In the genomic region with DNA sequence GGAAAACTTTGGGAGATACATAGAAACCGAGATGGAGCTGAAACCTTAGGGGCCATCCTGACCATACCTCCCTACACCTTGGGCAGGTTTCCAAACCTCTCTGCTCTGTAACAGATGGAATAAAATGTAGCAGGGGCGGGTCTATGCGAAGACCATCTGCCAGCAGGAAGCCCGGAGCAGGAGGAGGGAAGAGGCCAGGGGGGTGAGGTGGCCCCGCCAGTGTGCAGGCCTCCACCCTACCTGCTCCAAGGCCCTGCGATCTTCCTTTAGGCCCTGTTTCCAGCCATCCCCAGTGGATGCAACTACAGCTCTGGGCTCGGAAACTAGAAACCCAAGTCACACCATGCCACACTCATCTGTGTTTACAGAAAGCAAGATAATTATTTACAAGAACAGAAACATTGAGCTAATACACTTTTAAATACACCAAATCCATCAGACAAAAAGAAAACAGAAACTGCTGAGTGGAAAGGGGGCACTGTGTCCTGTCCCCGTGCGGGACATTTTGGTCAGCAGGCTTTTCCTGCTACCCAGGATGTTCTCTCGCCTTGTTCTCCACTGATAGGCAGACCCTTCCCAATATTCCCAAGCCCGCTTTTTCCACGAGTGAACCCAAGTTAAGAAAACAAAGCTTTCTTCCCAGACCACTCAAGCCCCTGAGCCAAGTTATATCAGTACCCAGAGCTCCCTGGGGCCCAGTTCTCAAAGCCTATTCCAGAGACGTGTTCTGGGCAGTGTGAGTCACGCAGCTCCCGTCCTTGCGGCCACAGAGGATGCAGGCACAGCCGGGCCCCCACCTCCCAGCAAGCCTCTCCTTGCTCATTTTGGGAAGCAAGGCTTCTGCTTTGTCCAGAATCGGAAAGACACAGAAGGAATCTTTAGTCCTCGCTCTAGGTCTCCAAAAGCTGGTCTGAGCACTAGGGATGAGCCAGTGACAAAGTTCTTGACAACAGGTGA, we compare ENCODE assay signal across 15 cellular contexts. TPM values are rescaled to one million over a fixed set of nuclear protein-coding genes. Genes with fewer than 3 reads are reported as not detected.
A peak's percentile ranks its signal among the peaks of the same experiment; 100 is the strongest.
DNase-seq lines count a peak whose midpoint lies in the region; ATAC-seq and TF ChIP-seq lines count a peak whose summit lies in the region.
"Had no signal": no experiment of that assay in that cellular context is flagged by ENCODE, and none has a peak within 500 bp of the region (broad histone marks: within the 10 kb centered on the region; RNA-seq: fewer than 3 reads in every experiment).

No MANE protein-coding gene starts in this region.

- no peak overlapping the region for H3K4me3 Mint-ChIP-seq in endodermal cell
- H3K4me3 Mint-ChIP-seq: CD8-positive, alpha-beta T cell had no signal

- H3K27me3 Mint-ChIP-seq in endodermal cell (ENCODE audit: insufficient read depth) = peaks cover 20% of the 10 kb centered on the region

- no peak overlapping the region for H3K4me3 ChIP-seq in endodermal cell (ENCODE audit: low read length)

- no peaks in the 10 kb centered on the region for H3K36me3 Mint-ChIP-seq in endodermal cell (ENCODE audit: low read depth)
- H3K36me3 Mint-ChIP-seq: CD8-positive, alpha-beta T cell had no signal

- 86 to 89% methylated on average over 11 to 19 of the region's 19 CpGs for WGBS in endodermal cell (ENCODE audit: insufficient coverage in 1 of 2, insufficient read length in 1 of 2), 2 experiments

- H3K9ac ChIP-seq in endodermal cell (ENCODE audit: extremely low read depth, low read length, poor library complexity, severe bottlenecking) = no peak overlapping the region

- H3K27me3 ChIP-seq in endodermal cell (ENCODE audit: control insufficient read depth, insufficient read depth, low read length, poor library complexity, severe bottlenecking) = peaks cover 24% of the 10 kb centered on the region

- DNase-seq in EH (ENCODE audit: low read depth) = peak; percentile 58
- peak; percentile 98 for DNase-seq in NCI-H2171 treated with DMSO at 0.1 percent for 48 hours (lab: John Stamatoyannopoulos, UW)
- peak; percentile 59 for DNase-seq in endodermal cell
- peak; percentile 79 for DNase-seq in posterior vena cava (ENCODE audit: low spot score)
- DNase-seq: activated CD4-positive, CD25-positive, alpha-beta regulatory T cell; CD8-positive, alpha-beta T cell; hippocampal formation; NCI-H1092 treated with DMSO at 0.1 percent for 48 hours; Right ventricle myocardium superior had no signal

- H3K9me3 ChIP-seq in endodermal cell (ENCODE audit: control insufficient read depth, low read length) = peaks cover 6% of the 10 kb centered on the region

- no peak for ATAC-seq in HG02588 (IDR thresholded peaks at IDR 0.05; ENCODE audit: unreplicated experiment)
- no peak for ATAC-seq in GM18519 (IDR thresholded peaks at IDR 0.05; ENCODE audit: low FRiP score, unreplicated experiment)
- ATAC-seq in GM19455 (IDR thresholded peaks at IDR 0.05; ENCODE audit: unreplicated experiment) = no peak
- ATAC-seq in GM21381 (IDR thresholded peaks at IDR 0.05; ENCODE audit: unreplicated experiment) = no peak
- ATAC-seq: CD8-positive, alpha-beta T cell had no signal

- TF ChIP-seq CTCF in endodermal cell (conservative IDR thresholded peaks at IDR 0.05) = no peak

- intact Hi-C loops in posterior vena cava (cut with DNase I) = no loop called here

- H3K27ac Mint-ChIP-seq in endodermal cell = no peak overlapping the region
- H3K27ac Mint-ChIP-seq: CD8-positive, alpha-beta T cell had no signal

- H3K9me3 Mint-ChIP-seq in endodermal cell = peaks cover 4% of the 10 kb centered on the region

- H3K27ac ChIP-seq in endodermal cell (ENCODE audit: low read depth, low read length) = no peak overlapping the region

- H3K4me1 Mint-ChIP-seq in endodermal cell = peaks cover 12% of the 10 kb centered on the region

- no peaks in the 10 kb centered on the region for H3K4me1 ChIP-seq in endodermal cell (ENCODE audit: control insufficient read depth, insufficient read depth, low read length)

- no peaks in the 10 kb centered on the region for H3K36me3 ChIP-seq in endodermal cell (ENCODE audit: control insufficient read depth, insufficient read depth, low read length)

RNA-seq across cellular contexts. Expression of gene CIB4, which starts 17.3 kb away (rescaled TPM):
- total RNA-seq in endodermal cell (not detected), posterior vena cava (not detected)
- polyA plus RNA-seq in endodermal cell (2013, experiment 1 of 2) = not detected
- not detected for polyA plus RNA-seq in endodermal cell (2013, experiment 2 of 2)
- total RNA-seq: CD8-positive, alpha-beta T cell; dermis microvascular lymphatic vessel endothelial cell; mononuclear cell; Right ventricle myocardium superior had no signal
